10 cellular contexts compared by ENCODE assay signal in the genomic region with DNA sequence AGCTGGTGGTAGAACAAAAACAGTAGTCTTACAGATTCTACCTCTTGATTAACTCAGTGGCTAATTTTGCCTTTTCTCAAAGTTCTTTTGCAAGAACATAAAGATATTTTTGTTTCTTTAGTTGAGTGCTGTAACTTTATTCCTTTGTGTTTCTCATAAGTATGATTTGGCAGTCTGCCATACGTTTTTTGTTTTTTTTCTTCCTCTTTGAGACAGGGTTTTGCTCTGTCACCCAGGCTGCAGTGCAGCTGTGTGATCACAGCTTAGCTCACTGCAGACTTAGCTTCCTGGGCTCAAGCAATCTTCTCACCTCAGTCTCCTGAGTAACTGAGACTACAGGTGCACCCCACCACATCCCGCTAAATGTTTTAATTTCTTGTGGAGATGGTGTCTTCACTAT.
DNase-seq lines count a peak whose midpoint lies in the region; ATAC-seq and TF ChIP-seq lines count a peak whose summit lies in the region.
"Had no signal": no experiment of that assay in that cellular context is flagged by ENCODE, and none has a peak within 500 bp of the region (broad histone marks: within the 10 kb centered on the region; RNA-seq: fewer than 3 reads in every experiment).

No MANE protein-coding gene starts in this region.

- no peak for ATAC-seq in HG03039 (IDR thresholded peaks at IDR 0.05; ENCODE audit: unreplicated experiment)
- ATAC-seq in HG02970 (IDR thresholded peaks at IDR 0.05; ENCODE audit: low FRiP score, unreplicated experiment): no peak
- ATAC-seq: stimulated activated effector memory CD8-positive, alpha-beta T cell treated with anti-CD3 and anti-CD28 coated beads, Interleukin-12 subunit alpha, Interleukin-12 subunit beta, amount 100 ng/mL, for 72 hours had no signal

- H3K27ac ChIP-seq in ACC112 (ENCODE audit: low read depth, low read length) (peak overlapping the region; percentile 62), HL-60 (replicated peaks) (peak overlapping the region; percentile 52)
- H3K27ac ChIP-seq: parathyroid adenoma had no signal

- DNase-seq in HL-60 (ENCODE audit: low read depth in 1 of 2, low spot score in 1 of 2): peak in 1 of 2 experiments; percentile 74
- DNase-seq in SKM-1 (lab: John Stamatoyannopoulos, UW; ENCODE audit: unreplicated experiment): peak; percentile 33
- DNase-seq in foreskin fibroblast: peak; percentile 67 to 89
- no peak for DNase-seq in SHP77 (lab: John Stamatoyannopoulos, UW)
- DNase-seq in activated CD4-positive, alpha-beta T cell treated with anti-CD3 and anti-CD28 coated beads, Interleukin-2, amount 50 U/mL, for 1 hour: no peak

- H3K27me3 ChIP-seq in ACC112 (ENCODE audit: insufficient read depth, low read length) (no peaks in the 10 kb centered on the region), HL-60 (ENCODE audit: insufficient read depth, poor library complexity, severe bottlenecking) (no peaks in the 10 kb centered on the region)

- H3K79me2 ChIP-seq in ACC112 (ENCODE audit: control insufficient read depth, insufficient read depth, low read length, unreplicated experiment): peaks cover 18% of the 10 kb centered on the region
- H3K79me2 ChIP-seq: parathyroid adenoma had no signal

- TF ChIP-seq CTCF in HL-60 (IDR thresholded peaks at IDR 0.05; ENCODE audit: insufficient read depth, low read length) (no peak), foreskin fibroblast (IDR thresholded peaks at IDR 0.05; ENCODE audit: low read depth, low read length) (no peak)

- peak overlapping the region; percentile 5; the same call in 1 of the 2 replicates for H3K4me3 ChIP-seq in ACC112 (ENCODE audit: low read depth, low read length)
- no peak overlapping the region for H3K4me3 ChIP-seq in HL-60 (replicated peaks; ENCODE audit: insufficient read depth, low read length)
- no peak overlapping the region for H3K4me3 ChIP-seq in foreskin fibroblast (ENCODE audit: low read depth in 1 of 2, low read length in 2 of 2)

- peaks cover 39% of the 10 kb centered on the region for H3K4me1 ChIP-seq in ACC112 (ENCODE audit: control insufficient read depth, insufficient read depth, low read length, unreplicated experiment)
- H3K4me1 ChIP-seq: parathyroid adenoma had no signal

- H2AFZ ChIP-seq in ACC112 (ENCODE audit: low read length, unreplicated experiment): no peak overlapping the region
- H2AFZ ChIP-seq: parathyroid adenoma had no signal

- H3K36me3 ChIP-seq in ACC112 (ENCODE audit: insufficient read depth, low read length): peaks cover 2% of the 10 kb centered on the region; the same call in 1 of the 2 replicates

Comparison
In these comparisons a context has a peak if more than half of its experiments do, and no peak if none do; other contexts are left out.
1. DNase-seq: peak in SKM-1 (single experiment) and foreskin fibroblast (2 of 2); none in SHP77 (0 of 2) and activated CD4-positive, alpha-beta T cell treated with anti-CD3 and anti-CD28 coated beads, Interleukin-2, amount 50 U/mL, for 1 hour (single experiment).